1 cellular context compared by ENCODE assay signal in genomic region chr16:66830422-66831404, GRCh38.
TF ChIP-seq lines count a peak whose summit lies in the region.

Gene NAE1, minus strand, starts transcription at chr16:66830976. Its CDS starts 77 bp downstream, at chr16:66830899.

TF ChIP-seq in HepG2, 621 proteins besides CTCF, POLR2A, EP300 and RAD21 (continued from another document):
- TF ChIP-seq ATF2 (CRISPR knock-in tag; IDR thresholded peaks at IDR 0.05) (peak; percentile 75; the same call in 1 of the 2 replicates), BCL3 (CRISPR knock-in tag; IDR thresholded peaks at IDR 0.05) (peak; percentile 88; the same call in 1 of the 2 replicates), ZHX2 (IDR thresholded peaks at IDR 0.05; ENCODE audit: low read depth) (no peak), ZHX2 (CRISPR knock-in tag; IDR thresholded peaks at IDR 0.05; ENCODE audit: borderline replicate concordance) (peak; percentile 99), ZNF496 (CRISPR knock-in tag; IDR thresholded peaks at IDR 0.05; ENCODE audit: insufficient replicate concordance) (no peak), CBX2 (IDR thresholded peaks at IDR 0.05; ENCODE audit: low read depth, low read length) (no peak), CBX2 (CRISPR knock-in tag; IDR thresholded peaks at IDR 0.05; ENCODE audit: low read depth) (0 out of 2 replicates have a peak, but pooled peaks have one; percentile 56), ZNF230 (CRISPR knock-in tag; IDR thresholded peaks at IDR 0.05) (peak; percentile 97), GATA4 (IDR thresholded peaks at IDR 0.05; ENCODE audit: borderline replicate concordance, low read depth) (no peak; the same call in 1 of the 2 replicates), ZBTB46 (CRISPR knock-in tag; IDR thresholded peaks at IDR 0.05; ENCODE audit: borderline replicate concordance) (no peak), GATAD2A (CRISPR knock-in tag; IDR thresholded peaks at IDR 0.05) (no peak), PRPF4 (IDR thresholded peaks at IDR 0.05; ENCODE audit: low read depth, low read length, poor library complexity, severe bottlenecking) (no peak), CEBPG (CRISPR knock-in tag; IDR thresholded peaks at IDR 0.05) (no peak), ONECUT2 (CRISPR knock-in tag; IDR thresholded peaks at IDR 0.05) (0 out of 2 replicates have a peak, but pooled peaks have one; percentile 17), ZNF501 (CRISPR knock-in tag; IDR thresholded peaks at IDR 0.05) (peak; percentile 96), ZNF713 (CRISPR knock-in tag; IDR thresholded peaks at IDR 0.05) (no peak), GABPB1 (CRISPR knock-in tag; IDR thresholded peaks at IDR 0.05) (peak; percentile 82), HIC2 (CRISPR knock-in tag; IDR thresholded peaks at IDR 0.05; ENCODE audit: low read depth) (no peak), ZNF619 (CRISPR knock-in tag; IDR thresholded peaks at IDR 0.05) (peak; percentile 87), ZNF263 (CRISPR knock-in tag; IDR thresholded peaks at IDR 0.05) (peak; percentile 84), ZNF232 (CRISPR knock-in tag; IDR thresholded peaks at IDR 0.05; ENCODE audit: borderline replicate concordance) (peak; percentile 97), ZNF83 (CRISPR knock-in tag; IDR thresholded peaks at IDR 0.05; ENCODE audit: borderline replicate concordance) (no peak; the same call in 1 of the 2 replicates), PHF5A (CRISPR knock-in tag; IDR thresholded peaks at IDR 0.05; ENCODE audit: low read depth, unreplicated experiment) (no peak), DZIP1 (CRISPR knock-in tag; IDR thresholded peaks at IDR 0.05) (peak; percentile 98), CENPBD1 (CRISPR knock-in tag; IDR thresholded peaks at IDR 0.05; ENCODE audit: borderline replicate concordance, low read depth) (no peak), NFYB (CRISPR knock-in tag; IDR thresholded peaks at IDR 0.05) (peak; percentile 33; the same call in 1 of the 2 replicates), ZNF639 (CRISPR knock-in tag; conservative IDR thresholded peaks at IDR 0.05) (peak; percentile 49; the same call in 1 of the 2 replicates), CSRNP2 (CRISPR knock-in tag; conservative IDR thresholded peaks at IDR 0.05; ENCODE audit: low read depth) (no peak), FOSL1 (CRISPR knock-in tag; IDR thresholded peaks at IDR 0.05; ENCODE audit: borderline replicate concordance) (0 out of 2 replicates have a peak, but pooled peaks have one; percentile 43), POLR2AphosphoS5 (IDR thresholded peaks at IDR 0.05; ENCODE audit: low read depth, low read length) (peak; percentile 93), MAF1 (CRISPR knock-in tag; IDR thresholded peaks at IDR 0.05; ENCODE audit: borderline replicate concordance) (peak; percentile 89; the same call in 1 of the 2 replicates), ZNF256 (CRISPR knock-in tag; conservative IDR thresholded peaks at IDR 0.05) (peak; percentile 97), KLF11 (CRISPR knock-in tag; IDR thresholded peaks at IDR 0.05) (0 out of 2 replicates have a peak, but pooled peaks have one; percentile 44), AHR (CRISPR knock-in tag; IDR thresholded peaks at IDR 0.05) (peak; percentile 92), ZNF24 (IDR thresholded peaks at IDR 0.05) (peak; percentile 60; the same call in 1 of the 2 replicates), SKI (IDR thresholded peaks at IDR 0.05; ENCODE audit: partially characterized antibody) (no peak), ZNF280B (CRISPR knock-in tag; IDR thresholded peaks at IDR 0.05; ENCODE audit: borderline replicate concordance) (peak; percentile 99), ZNF431 (CRISPR knock-in tag; IDR thresholded peaks at IDR 0.05; ENCODE audit: borderline replicate concordance, low read depth) (0 out of 2 replicates have a peak, but pooled peaks have one; percentile 22), SP2 (CRISPR knock-in tag; IDR thresholded peaks at IDR 0.05) (no peak), ZSCAN21 (CRISPR knock-in tag; IDR thresholded peaks at IDR 0.05; ENCODE audit: borderline replicate concordance) (peak; percentile 83; the same call in 1 of the 2 replicates)
